Comparison of ENCODE assay signal across 19 cellular contexts in genomic region chr3:187223799-187224198, GRCh38. TPM values are rescaled to one million over a fixed set of nuclear protein-coding genes. Genes with fewer than 3 reads are reported as not detected.
DNase-seq lines count a peak whose midpoint lies in the region; ATAC-seq lines count a peak whose summit lies in the region.
"Had no signal": no experiment of that assay in that cellular context is flagged by ENCODE, and none has a peak within 500 bp of the region (broad histone marks: within the 10 kb centered on the region; RNA-seq: fewer than 3 reads in every experiment).

No MANE protein-coding gene starts in this region.

- no peaks in the 10 kb centered on the region for H3K9me3 Mint-ChIP-seq in activated CD4-positive, alpha-beta T cell treated with anti-CD3 and anti-CD28 coated beads, Interleukin-2, amount 10 ng/mL, durations not matched to agents 24 days and 14 days
- H3K9me3 Mint-ChIP-seq: activated naive CD4-positive, alpha-beta T cell treated with anti-CD3 and anti-CD28 coated beads, Interleukin-2, amount 50 U/mL, for 72 hours; immature natural killer cell had no signal

- H2AFZ ChIP-seq in neuronal stem cell (ENCODE audit: low read length): no peak overlapping the region

- no peaks in the 10 kb centered on the region for H3K4me1 ChIP-seq in neuronal stem cell (ENCODE audit: control insufficient read depth in 2 of 2, insufficient read depth in 1 of 2, low read depth in 1 of 2, low read length in 2 of 2)
- H3K4me1 ChIP-seq: BE2C had no signal

- H3K23ac ChIP-seq in neuronal stem cell (ENCODE audit: low read depth, low read length, poor library complexity): no peak overlapping the region

- H3K27me3 Mint-ChIP-seq in activated CD4-positive, alpha-beta T cell treated with anti-CD3 and anti-CD28 coated beads, Interleukin-2, amount 10 ng/mL, durations not matched to agents 24 days and 14 days: peaks cover 11% of the 10 kb centered on the region

- H3K9me3 ChIP-seq in neuronal stem cell (replicated peaks in 1 of 2; ENCODE audit: control insufficient read depth in 2 of 2, insufficient read depth in 1 of 2, low read depth in 1 of 2, low read length in 2 of 2): no peaks in the 10 kb centered on the region
- H3K9me3 ChIP-seq: BE2C, thoracic aorta had no signal

- WGBS in neuronal stem cell (ENCODE audit: extremely low coverage in 2 of 2, insufficient read length in 2 of 2, insufficient replicate concordance in 1 of 2), 2 donors: no CpG with 5 or more reads among the region's 3 CpGs

- no peak overlapping the region for H3K27ac Mint-ChIP-seq in activated CD4-positive, alpha-beta T cell treated with anti-CD3 and anti-CD28 coated beads, Interleukin-2, amount 10 ng/mL, durations not matched to agents 24 days and 14 days
- H3K27ac Mint-ChIP-seq: activated naive CD4-positive, alpha-beta T cell treated with anti-CD3 and anti-CD28 coated beads, Interleukin-2, amount 50 U/mL, for 72 hours; immature natural killer cell; T-helper 17 cell had no signal

- H3K9ac ChIP-seq in neuronal stem cell (ENCODE audit: low read depth, low read length, poor library complexity): no peak overlapping the region

- no peaks in the 10 kb centered on the region for H3K36me3 Mint-ChIP-seq in activated CD4-positive, alpha-beta T cell treated with anti-CD3 and anti-CD28 coated beads, Interleukin-2, amount 10 ng/mL, durations not matched to agents 24 days and 14 days (ENCODE audit: low read depth)
- H3K36me3 Mint-ChIP-seq: activated naive CD4-positive, alpha-beta T cell treated with anti-CD3 and anti-CD28 coated beads, Interleukin-2, amount 50 U/mL, for 72 hours; immature natural killer cell had no signal

- intact Hi-C loops in activated CD4-positive, alpha-beta T cell treated with anti-CD3 and anti-CD28 coated beads, Interleukin-2, amount 10 ng/mL, durations not matched to agents 24 days and 14 days (cut with micrococcal nuclease): no loop called here

- DNase-seq in Daoy (ENCODE audit: low read depth) (peak; percentile 18), astrocyte of the hippocampus (ENCODE audit: low read depth, low spot score) (peak; percentile 20), left lobe of liver (ENCODE audit: low spot score) (no peak), neuronal stem cell (ENCODE audit: low spot score) (no peak), NCI-H146 (lab: John Stamatoyannopoulos, UW) (no peak), NCI-H510A (lab: John Stamatoyannopoulos, UW) (no peak)
- peak; percentile 40 for DNase-seq in Jurkat, Clone E6-1 (ENCODE audit: low read depth, low spot score)
- DNase-seq in activated CD4-positive, alpha-beta T cell treated with anti-CD3 and anti-CD28 coated beads, Interleukin-2, amount 10 ng/mL, durations not matched to agents 24 days and 14 days: no peak
- DNase-seq: activated CD8-positive, alpha-beta memory T cell treated with anti-CD3 and anti-CD28 coated beads, Interleukin-2, amount 50 U/mL, for 48 hours; BE2C; caudate nucleus; DMS153; immature natural killer cell; NCI-H524 treated with DMSO at 0.1 percent for 48 hours; T-helper 17 cell had no signal

- H2AK5ac ChIP-seq in neuronal stem cell (ENCODE audit: low read depth, low read length): no peak overlapping the region

- H3K14ac ChIP-seq in neuronal stem cell (ENCODE audit: low read length): no peak overlapping the region

- H4K91ac ChIP-seq in neuronal stem cell (ENCODE audit: low read depth, low read length, poor library complexity): no peak overlapping the region

- peak; percentile 35 for ATAC-seq in left lobe of liver
- ATAC-seq: activated naive CD4-positive, alpha-beta T cell treated with anti-CD3 and anti-CD28 coated beads, Interleukin-2, amount 50 U/mL, for 72 hours; T-helper 17 cell had no signal

- H2BK15ac ChIP-seq in neuronal stem cell (ENCODE audit: low read length): no peak overlapping the region

- no peak overlapping the region for H3K4me3 Mint-ChIP-seq in activated CD4-positive, alpha-beta T cell treated with anti-CD3 and anti-CD28 coated beads, Interleukin-2, amount 10 ng/mL, durations not matched to agents 24 days and 14 days
- H3K4me3 Mint-ChIP-seq: immature natural killer cell, T-helper 17 cell had no signal

- no peak overlapping the region for H3K4me3 ChIP-seq in Jurkat, Clone E6-1 (ENCODE audit: low read length)
- H3K4me3 ChIP-seq in neuronal stem cell (ENCODE audit: low read length in 2 of 2): no peak overlapping the region
- H3K4me3 ChIP-seq: thoracic aorta had no signal

- H2BK120ac ChIP-seq in neuronal stem cell (ENCODE audit: low read depth, low read length): no peak overlapping the region

- H3K4me1 Mint-ChIP-seq in activated CD4-positive, alpha-beta T cell treated with anti-CD3 and anti-CD28 coated beads, Interleukin-2, amount 10 ng/mL, durations not matched to agents 24 days and 14 days: no peaks in the 10 kb centered on the region
- H3K4me1 Mint-ChIP-seq: immature natural killer cell had no signal

- H3K36me3 ChIP-seq in neuronal stem cell (replicated peaks in 1 of 2; ENCODE audit: control insufficient read depth in 2 of 2, insufficient read depth in 2 of 2, low read length in 2 of 2): no peaks in the 10 kb centered on the region
- H3K36me3 ChIP-seq: BE2C, thoracic aorta had no signal

- H3K79me1 ChIP-seq in neuronal stem cell (ENCODE audit: low read depth, low read length): no peaks in the 10 kb centered on the region

- no peak overlapping the region for H4K8ac ChIP-seq in neuronal stem cell (ENCODE audit: low read depth, low read length)

- H2BK12ac ChIP-seq in neuronal stem cell (ENCODE audit: low read length): no peak overlapping the region

- H3K4me2 ChIP-seq in neuronal stem cell (ENCODE audit: insufficient read depth, low read length, poor library complexity, severe bottlenecking): no peak overlapping the region

- no peak overlapping the region for H3K4ac ChIP-seq in neuronal stem cell (ENCODE audit: low read length)

- H3K18ac ChIP-seq in neuronal stem cell (ENCODE audit: low read length): no peak overlapping the region

- H3K27ac ChIP-seq in neuronal stem cell (replicated peaks; ENCODE audit: low read length): no peak overlapping the region
- H3K27ac ChIP-seq: thoracic aorta had no signal

- no peak overlapping the region for H2BK5ac ChIP-seq in neuronal stem cell (ENCODE audit: low read length)

- H3K27me3 ChIP-seq in neuronal stem cell (ENCODE audit: control insufficient read depth in 3 of 3, insufficient read depth in 3 of 3, low read depth in 1 of 3, low read length in 3 of 3): no peaks in the 10 kb centered on the region
- H3K27me3 ChIP-seq: BE2C had no signal

RNA-seq across cellular contexts. Expression of gene RTP1, which starts 26.5 kb away (rescaled TPM):
- not detected in 2 replicates for total RNA-seq in Daoy (2014; rRNA removed; shearing (Covaris generic))
- not detected for polyA plus RNA-seq in Jurkat, Clone E6-1 (2012; ENCODE audit: insufficient read depth, insufficient read length)
- total RNA-seq in left lobe of liver: not detected
- total RNA-seq in activated CD4-positive, alpha-beta T cell treated with anti-CD3 and anti-CD28 coated beads, Interleukin-2, amount 10 ng/mL, durations not matched to agents 24 days and 14 days: not detected in 2 replicates
- polyA plus RNA-seq in neuronal stem cell (2013, experiment 1 of 2): 0.26 TPM
- polyA plus RNA-seq in neuronal stem cell (2013, experiment 2 of 2): 0.25 TPM
- total RNA-seq: activated naive CD4-positive, alpha-beta T cell treated with anti-CD3 and anti-CD28 coated beads, Interleukin-2, amount 50 U/mL, for 72 hours; osteocyte; RPMI7951; T-helper 17 cell had no signal
- polyA plus RNA-seq: immature natural killer cell had no signal

Comparison
In these comparisons a context has a peak if more than half of its experiments do, and no peak if none do; other contexts are left out.
1. DNase-seq: peak in Daoy (single experiment), Jurkat, Clone E6-1 (single experiment) and astrocyte of the hippocampus (single experiment); none in left lobe of liver (single experiment), activated CD4-positive, alpha-beta T cell treated with anti-CD3 and anti-CD28 coated beads, Interleukin-2, amount 10 ng/mL, durations not matched to agents 24 days and 14 days (single experiment), neuronal stem cell (single experiment), NCI-H146 (single experiment) and NCI-H510A (single experiment).